In the genomic region with DNA sequence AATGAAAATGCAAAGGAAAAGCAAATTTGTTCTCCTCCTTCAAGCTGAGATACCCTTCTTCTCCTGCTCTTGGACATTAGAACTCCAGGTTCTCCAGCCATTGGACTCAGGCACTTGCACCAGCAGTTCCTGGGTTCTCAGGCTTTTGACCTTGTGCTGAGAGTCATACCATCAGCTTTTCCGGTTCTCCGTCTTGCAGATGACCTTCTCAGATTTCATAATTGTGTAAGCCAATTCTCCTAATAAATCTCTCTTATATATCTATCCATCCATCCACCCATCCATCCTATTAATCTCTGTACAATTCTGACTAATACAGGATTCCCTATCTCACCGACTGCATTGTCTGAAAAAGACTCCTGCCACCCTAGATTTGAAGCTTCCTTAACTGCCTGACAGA, we compare ENCODE assay signal across 16 cellular contexts.
DNase-seq lines count a peak whose midpoint lies in the region; ATAC-seq and TF ChIP-seq lines count a peak whose summit lies in the region.
"Had no signal": no experiment of that assay in that cellular context is flagged by ENCODE, and none has a peak within 500 bp of the region (broad histone marks: within the 10 kb centered on the region; RNA-seq: fewer than 3 reads in every experiment).

No MANE protein-coding gene starts in this region.

- no peak for TF ChIP-seq CTCF in OCI-LY3 (IDR thresholded peaks at IDR 0.05; ENCODE audit: low read depth, low read length)
- no peak for TF ChIP-seq CTCF in testis (IDR thresholded peaks at IDR 0.05)

- no peak for TF ChIP-seq POLR2A in testis (IDR thresholded peaks at IDR 0.05)

- peaks cover 58% of the 10 kb centered on the region for H3K4me1 ChIP-seq in OCI-LY3 (ENCODE audit: low read length)
- H3K4me1 ChIP-seq in skeletal muscle satellite cell (ENCODE audit: control insufficient read depth, insufficient read depth, low read length) = peaks cover 39% of the 10 kb centered on the region
- peaks cover 5% of the 10 kb centered on the region for H3K4me1 ChIP-seq in testis

- H4K20me1 ChIP-seq in OCI-LY3 (ENCODE audit: insufficient read depth, low read length) = no peaks in the 10 kb centered on the region

- H3K4me3 ChIP-seq in OCI-LY3 (ENCODE audit: low read length) = peak overlapping the region; percentile 38
- H3K4me3 ChIP-seq in skeletal muscle satellite cell (ENCODE audit: low read length) = peak overlapping the region; percentile 8
- no peak overlapping the region for H3K4me3 ChIP-seq in testis
- H3K4me3 ChIP-seq: SK-N-MC, thyroid gland had no signal

- peaks cover 20% of the 10 kb centered on the region for H3K4me1 Mint-ChIP-seq in activated T-helper 2 cell treated with anti-CD3 and anti-CD28 coated beads, Interferon-gamma antibody, Interleukin-2, Interleukin-4, amounts not matched to agents 10 μg/mL and 5 μg/mL and 100 μg/mL, durations not matched to agents 14 hours and 24 hours and 36 hours (ENCODE audit: low read depth)

- no peaks in the 10 kb centered on the region for H3K9me3 Mint-ChIP-seq in activated T-helper 2 cell treated with anti-CD3 and anti-CD28 coated beads, Interferon-gamma antibody, Interleukin-2, Interleukin-4, amounts not matched to agents 10 μg/mL and 5 μg/mL and 100 μg/mL, durations not matched to agents 14 hours and 24 hours and 36 hours
- H3K9me3 Mint-ChIP-seq: natural killer cell treated with Interleukin-12 subunit alpha and Interleukin-12 subunit beta and Interleukin-15 and Interleukin-18, amount 100 ng/mL, for 72 hours had no signal

- no peak for ATAC-seq in HG03521 (IDR thresholded peaks at IDR 0.05; ENCODE audit: unreplicated experiment)
- ATAC-seq: activated CD8-positive, alpha-beta T cell treated with anti-CD3 and anti-CD28 coated beads, Interleukin-2, amount 10 ng/mL, durations not matched to agents 7 days and 5 days; foreskin keratinocyte; natural killer cell treated with Interleukin-12 subunit alpha and Interleukin-12 subunit beta and Interleukin-15 and Interleukin-18, amount 100 ng/mL, for 72 hours had no signal

- H3K79me2 ChIP-seq in OCI-LY3 (ENCODE audit: low read length) = no peaks in the 10 kb centered on the region

- peaks cover 12% of the 10 kb centered on the region for H3K27me3 Mint-ChIP-seq in activated T-helper 2 cell treated with anti-CD3 and anti-CD28 coated beads, Interferon-gamma antibody, Interleukin-2, Interleukin-4, amounts not matched to agents 10 μg/mL and 5 μg/mL and 100 μg/mL, durations not matched to agents 14 hours and 24 hours and 36 hours (ENCODE audit: low read depth)

- DNase-seq in EH (ENCODE audit: low read depth) = peak; percentile 63
- no peak for DNase-seq in epithelial cell of prostate (ENCODE audit: low read depth, low spot score)
- no peak for DNase-seq in activated T-helper 2 cell treated with anti-CD3 and anti-CD28 coated beads, Interferon-gamma antibody, Interleukin-2, Interleukin-4, amounts not matched to agents 10 μg/mL and 5 μg/mL and 100 μg/mL, durations not matched to agents 14 hours and 24 hours and 36 hours (ENCODE audit: low spot score)
- no peak for DNase-seq in testis
- no peak for DNase-seq in NCI-H1092 (lab: John Stamatoyannopoulos, UW)
- DNase-seq: activated CD8-positive, alpha-beta T cell treated with anti-CD3 and anti-CD28 coated beads, Interleukin-2, amount 10 ng/mL, durations not matched to agents 7 days and 5 days; cortex of kidney; foreskin keratinocyte; H7; NCI-H2227 treated with DMSO at 0.1 percent for 48 hours; thyroid gland had no signal

- H3K9ac ChIP-seq in OCI-LY3 (ENCODE audit: low read length) (peak overlapping the region; percentile 46), skeletal muscle satellite cell (ENCODE audit: low read depth, low read length) (peak overlapping the region; percentile 54)

- H3K4me3 Mint-ChIP-seq in activated T-helper 2 cell treated with anti-CD3 and anti-CD28 coated beads, Interferon-gamma antibody, Interleukin-2, Interleukin-4, amounts not matched to agents 10 μg/mL and 5 μg/mL and 100 μg/mL, durations not matched to agents 14 hours and 24 hours and 36 hours (ENCODE audit: low read depth) = no peak overlapping the region
- H3K4me3 Mint-ChIP-seq: activated CD8-positive, alpha-beta T cell treated with anti-CD3 and anti-CD28 coated beads, Interleukin-2, amount 10 ng/mL, durations not matched to agents 7 days and 5 days; natural killer cell treated with Interleukin-12 subunit alpha and Interleukin-12 subunit beta and Interleukin-15 and Interleukin-18, amount 100 ng/mL, for 72 hours had no signal

- H3K9me3 ChIP-seq in OCI-LY3 (ENCODE audit: insufficient read depth, low read length) = no peaks in the 10 kb centered on the region
- H3K9me3 ChIP-seq in skeletal muscle satellite cell (replicated peaks; ENCODE audit: low read length) = no peaks in the 10 kb centered on the region
- H3K9me3 ChIP-seq in testis = no peaks in the 10 kb centered on the region
- H3K9me3 ChIP-seq: thyroid gland had no signal

- intact Hi-C loops in activated T-helper 2 cell treated with anti-CD3 and anti-CD28 coated beads, Interferon-gamma antibody, Interleukin-2, Interleukin-4, amounts not matched to agents 10 μg/mL and 5 μg/mL and 100 μg/mL, durations not matched to agents 14 hours and 24 hours and 36 hours (cut with micrococcal nuclease) = no loop called here
- intact Hi-C loops in testis (cut with DNase I; ENCODE audit: low total_unique reads) = no loop called here

- H2AFZ ChIP-seq in OCI-LY3 (ENCODE audit: low read depth, low read length) = no peak overlapping the region

- WGBS in testis, 2 donors = 67 to 77% methylated on average over 3 of the region's 3 CpGs

- H3K27ac Mint-ChIP-seq in activated T-helper 2 cell treated with anti-CD3 and anti-CD28 coated beads, Interferon-gamma antibody, Interleukin-2, Interleukin-4, amounts not matched to agents 10 μg/mL and 5 μg/mL and 100 μg/mL, durations not matched to agents 14 hours and 24 hours and 36 hours = no peak overlapping the region
- H3K27ac Mint-ChIP-seq: activated CD8-positive, alpha-beta T cell treated with anti-CD3 and anti-CD28 coated beads, Interleukin-2, amount 10 ng/mL, durations not matched to agents 7 days and 5 days; natural killer cell treated with Interleukin-12 subunit alpha and Interleukin-12 subunit beta and Interleukin-15 and Interleukin-18, amount 100 ng/mL, for 72 hours had no signal

- peak overlapping the region; percentile 59 for H3K27ac ChIP-seq in OCI-LY3 (ENCODE audit: low read length)
- H3K27ac ChIP-seq in epithelial cell of prostate = peak overlapping the region; percentile 22
- no peak overlapping the region for H3K27ac ChIP-seq in testis
- H3K27ac ChIP-seq: foreskin keratinocyte, SK-N-MC, thyroid gland had no signal

- H3K36me3 Mint-ChIP-seq in activated T-helper 2 cell treated with anti-CD3 and anti-CD28 coated beads, Interferon-gamma antibody, Interleukin-2, Interleukin-4, amounts not matched to agents 10 μg/mL and 5 μg/mL and 100 μg/mL, durations not matched to agents 14 hours and 24 hours and 36 hours (ENCODE audit: low read depth) = no peaks in the 10 kb centered on the region
- H3K36me3 Mint-ChIP-seq: natural killer cell treated with Interleukin-12 subunit alpha and Interleukin-12 subunit beta and Interleukin-15 and Interleukin-18, amount 100 ng/mL, for 72 hours had no signal

- no peaks in the 10 kb centered on the region for H3K36me3 ChIP-seq in OCI-LY3 (replicated peaks; ENCODE audit: low read depth, low read length)
- no peaks in the 10 kb centered on the region for H3K36me3 ChIP-seq in skeletal muscle satellite cell (ENCODE audit: insufficient read depth, low read length)
- H3K36me3 ChIP-seq in testis (ENCODE audit: low read depth, missing control alignments) = no peaks in the 10 kb centered on the region
- H3K36me3 ChIP-seq: thyroid gland had no signal

- H3K27me3 ChIP-seq in OCI-LY3 (ENCODE audit: low read depth, low read length) (no peaks in the 10 kb centered on the region), skeletal muscle satellite cell (ENCODE audit: control insufficient read depth, insufficient read depth, low read length) (no peaks in the 10 kb centered on the region), testis (no peaks in the 10 kb centered on the region)
- H3K27me3 ChIP-seq: foreskin keratinocyte, thyroid gland had no signal

- H3K4me2 ChIP-seq in OCI-LY3 (ENCODE audit: low read length) = peak overlapping the region; percentile 65
- H3K4me2 ChIP-seq in skeletal muscle satellite cell (ENCODE audit: low read length) = peak overlapping the region; percentile 34

Comparison
In these comparisons a context has a peak if more than half of its experiments do, and no peak if none do; other contexts are left out.
1. H3K27ac ChIP-seq: peak in OCI-LY3 (single experiment) and epithelial cell of prostate (single experiment); none in testis (0 of 2).
2. H3K4me3 ChIP-seq: peak in OCI-LY3 (single experiment) and skeletal muscle satellite cell (single experiment); none in testis (0 of 2).